In genomic region chr20:44527716-44528199, GRCh38 we compare ENCODE assay signal across 34 cellular contexts.
"Had no signal": no experiment of that assay in that cellular context is flagged by ENCODE, and none has a peak within 500 bp of the region (broad histone marks: within the 10 kb centered on the region; RNA-seq: fewer than 3 reads in every experiment).

No MANE protein-coding gene starts in this region.

- H3K4me2 ChIP-seq: smooth muscle cell had no signal

- H3K9me3 ChIP-seq: esophagus muscularis mucosa, heart right ventricle, left ventricle myocardium inferior, ovary, psoas muscle, stomach, thyroid gland, upper lobe of right lung had no signal

- H3K27me3 ChIP-seq: brain microvascular endothelial cell, esophagus muscularis mucosa, ovary, stomach, thyroid gland, upper lobe of right lung had no signal

- H3K36me3 Mint-ChIP-seq: activated naive CD4-positive, alpha-beta T cell treated with anti-CD3 and anti-CD28 coated beads, Interleukin-2, amount 10 ng/mL, durations not matched to agents 7 days and 5 days; activated naive CD8-positive, alpha-beta T cell treated with anti-CD3 and anti-CD28 coated beads, Interleukin-2, amount 10 ng/mL, durations not matched to agents 7 days and 5 days; naive B cell; stimulated activated memory B cell treated with anti-CD40 and anti-IgM and Interleukin-4, amounts not matched to agents 10 μg/mL and 1 μg/mL and 100 μg/mL, for 72 hours had no signal

- H3K27me3 Mint-ChIP-seq: activated CD4-positive, alpha-beta T cell treated with anti-CD3 and anti-CD28 coated beads, Interleukin-2, amount 10 ng/mL, durations not matched to agents 7 days and 5 days; activated naive CD8-positive, alpha-beta T cell treated with anti-CD3 and anti-CD28 coated beads, Interleukin-2, amount 10 ng/mL, durations not matched to agents 7 days and 5 days; activated T-cell treated with anti-CD3 and anti-CD28 coated beads, Interleukin-2, amount 50 U/mL, for 24 hours; naive B cell; stimulated activated memory B cell treated with anti-CD40 and anti-IgM and Interleukin-4, amounts not matched to agents 10 μg/mL and 1 μg/mL and 100 μg/mL, for 72 hours had no signal

- H3K9me3 Mint-ChIP-seq: activated CD4-positive, alpha-beta memory T cell treated with anti-CD3 and anti-CD28 coated beads, Interleukin-2, amount 10 ng/mL, durations not matched to agents 7 days and 5 days; activated CD4-positive, alpha-beta T cell treated with anti-CD3 and anti-CD28 coated beads, Interleukin-2, amount 10 ng/mL, durations not matched to agents 7 days and 5 days; activated naive CD4-positive, alpha-beta T cell treated with anti-CD3 and anti-CD28 coated beads, Interleukin-2, amount 10 ng/mL, durations not matched to agents 7 days and 5 days; activated naive CD8-positive, alpha-beta T cell treated with anti-CD3 and anti-CD28 coated beads, Interleukin-2, amount 10 ng/mL, durations not matched to agents 7 days and 5 days; activated T-cell treated with anti-CD3 and anti-CD28 coated beads, Interleukin-2, amount 50 U/mL, for 24 hours; naive B cell; nephron progenitor cell; stimulated activated memory B cell treated with anti-CD40 and anti-IgM and Interleukin-4, amounts not matched to agents 10 μg/mL and 1 μg/mL and 100 μg/mL, for 72 hours; T-helper 1 cell treated with Interleukin-12 subunit alpha and Interleukin-12 subunit beta and Interleukin-4 antibody, amounts not matched to agents 30 μg/mL and 1 μg/mL, for 36 hours had no signal

- ATAC-seq: heart right ventricle; psoas muscle; stimulated activated memory B cell treated with anti-CD40 and anti-IgM and Interleukin-4, amounts not matched to agents 10 μg/mL and 1 μg/mL and 100 μg/mL, for 72 hours; upper lobe of right lung had no signal

- H3K27ac Mint-ChIP-seq: activated CD4-positive, alpha-beta memory T cell treated with anti-CD3 and anti-CD28 coated beads, Interleukin-2, amount 10 ng/mL, durations not matched to agents 7 days and 5 days; activated CD4-positive, alpha-beta T cell treated with anti-CD3 and anti-CD28 coated beads, Interleukin-2, amount 10 ng/mL, durations not matched to agents 7 days and 5 days; activated naive CD4-positive, alpha-beta T cell treated with anti-CD3 and anti-CD28 coated beads, Interleukin-2, amount 10 ng/mL, durations not matched to agents 7 days and 5 days; activated naive CD8-positive, alpha-beta T cell treated with anti-CD3 and anti-CD28 coated beads, Interleukin-2, amount 10 ng/mL, durations not matched to agents 7 days and 5 days; activated T-cell treated with anti-CD3 and anti-CD28 coated beads, Interleukin-2, amount 50 U/mL, for 24 hours; endodermal cell; nephron progenitor cell; stimulated activated memory B cell treated with anti-CD40 and anti-IgM and Interleukin-4, amounts not matched to agents 10 μg/mL and 1 μg/mL and 100 μg/mL, for 72 hours; T-helper 1 cell treated with Interleukin-12 subunit alpha and Interleukin-12 subunit beta and Interleukin-4 antibody, amounts not matched to agents 30 μg/mL and 1 μg/mL, for 36 hours had no signal

- FAIRE-seq: astrocyte had no signal

- H3K4me3 ChIP-seq: esophagus muscularis mucosa, heart right ventricle, left ventricle myocardium inferior, lung, ovary, psoas muscle, smooth muscle cell, stomach, thyroid gland, upper lobe of right lung had no signal

- DNase-seq: activated CD4-positive, alpha-beta memory T cell treated with anti-CD3 and anti-CD28 coated beads, Interleukin-2, amount 10 ng/mL, durations not matched to agents 7 days and 5 days; activated CD4-positive, alpha-beta T cell treated with anti-CD3 and anti-CD28 coated beads for 1 hour; activated CD4-positive, alpha-beta T cell treated with anti-CD3 and anti-CD28 coated beads, Interleukin-2, amount 10 ng/mL, durations not matched to agents 7 days and 5 days; activated CD8-positive, alpha-beta memory T cell treated with anti-CD3 and anti-CD28 coated beads, Interleukin-2, amount 50 U/mL, for 48 hours; activated gamma-delta T cell; activated naive CD4-positive, alpha-beta T cell treated with anti-CD3 and anti-CD28 coated beads, Interleukin-2, amount 10 ng/mL, durations not matched to agents 7 days and 5 days; activated naive CD8-positive, alpha-beta T cell treated with anti-CD3 and anti-CD28 coated beads, Interleukin-2, amount 10 ng/mL, durations not matched to agents 7 days and 5 days; activated T-cell treated with anti-CD3 and anti-CD28 coated beads, Interleukin-2, amount 50 U/mL, for 24 hours; amniotic stem cell; brain microvascular endothelial cell; caudate nucleus; cortex of kidney; endodermal cell; foreskin melanocyte; heart right ventricle; islet precursor cell; left ventricle myocardium inferior; naive B cell; nephron progenitor cell; ovary; psoas muscle; stimulated activated CD4-positive, alpha-beta T cell treated with anti-CD3 and anti-CD28 coated beads, Interleukin-1b, Interleukin-23, amount 100 ng/mL, for 48 hours; stimulated activated CD4-positive, alpha-beta T cell treated with anti-CD3 and anti-CD28 coated beads, Interleukin-4, amount 100 ng/mL, for 4 hours; stimulated activated CD8-positive, alpha-beta memory T cell treated with anti-CD3 and anti-CD28 coated beads, Interleukin-4, amount 100 ng/mL, for 48 hours; stomach; T1000; thyroid gland; upper lobe of right lung had no signal

- H3K27ac ChIP-seq: brain microvascular endothelial cell, esophagus muscularis mucosa, heart right ventricle, left ventricle myocardium inferior, ovary, psoas muscle, stomach, thyroid gland, upper lobe of right lung had no signal

- H3K4me3 Mint-ChIP-seq: activated CD4-positive, alpha-beta memory T cell treated with anti-CD3 and anti-CD28 coated beads, Interleukin-2, amount 10 ng/mL, durations not matched to agents 7 days and 5 days; activated CD4-positive, alpha-beta T cell treated with anti-CD3 and anti-CD28 coated beads, Interleukin-2, amount 10 ng/mL, durations not matched to agents 7 days and 5 days; activated naive CD4-positive, alpha-beta T cell treated with anti-CD3 and anti-CD28 coated beads, Interleukin-2, amount 10 ng/mL, durations not matched to agents 7 days and 5 days; activated naive CD8-positive, alpha-beta T cell treated with anti-CD3 and anti-CD28 coated beads, Interleukin-2, amount 10 ng/mL, durations not matched to agents 7 days and 5 days; activated T-cell treated with anti-CD3 and anti-CD28 coated beads, Interleukin-2, amount 50 U/mL, for 24 hours; endodermal cell; nephron progenitor cell; stimulated activated memory B cell treated with anti-CD40 and anti-IgM and Interleukin-4, amounts not matched to agents 10 μg/mL and 1 μg/mL and 100 μg/mL, for 72 hours; T-helper 1 cell treated with Interleukin-12 subunit alpha and Interleukin-12 subunit beta and Interleukin-4 antibody, amounts not matched to agents 30 μg/mL and 1 μg/mL, for 36 hours had no signal

- H3K36me3 ChIP-seq: brain microvascular endothelial cell, esophagus muscularis mucosa, heart right ventricle, left ventricle myocardium inferior, ovary, stomach, thyroid gland, upper lobe of right lung had no signal
